Comparison of ENCODE assay signal across 6 cellular contexts in the genomic region with DNA sequence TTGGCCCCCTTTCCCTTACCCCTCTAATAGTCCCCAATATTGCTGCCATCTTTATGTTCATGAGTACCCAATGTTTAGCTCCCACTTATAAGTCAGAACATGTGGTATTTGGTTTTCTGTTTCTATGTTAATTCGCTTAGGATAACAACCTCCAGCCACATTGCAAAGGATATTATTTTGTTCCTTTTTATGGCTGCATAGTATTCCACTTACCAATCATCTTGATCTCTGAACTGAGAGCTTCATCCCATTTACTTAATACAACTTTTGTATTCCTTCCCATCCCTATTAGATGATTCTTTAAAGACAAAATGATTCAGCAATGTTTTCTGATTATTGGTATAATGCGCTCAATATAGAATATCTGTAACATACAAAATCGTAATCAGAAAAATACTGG.
"Had no signal": no experiment of that assay in that cellular context is flagged by ENCODE, and none has a peak within 500 bp of the region (broad histone marks: within the 10 kb centered on the region; RNA-seq: fewer than 3 reads in every experiment).

No MANE protein-coding gene starts in this region.

- FAIRE-seq: HTR-8/SVneo had no signal

- H3K4me1 ChIP-seq: HAP-1 had no signal

- H2AFZ ChIP-seq: GM23338 had no signal

- H3K4me3 ChIP-seq: GM23338, HAP-1 had no signal

- H3K9me3 ChIP-seq: HAP-1 had no signal

- H3K4me2 ChIP-seq: GM23338 had no signal

- DNase-seq: H7, KG1 had no signal

- ATAC-seq: GM23338, HCT116 had no signal
